In the genomic region with DNA sequence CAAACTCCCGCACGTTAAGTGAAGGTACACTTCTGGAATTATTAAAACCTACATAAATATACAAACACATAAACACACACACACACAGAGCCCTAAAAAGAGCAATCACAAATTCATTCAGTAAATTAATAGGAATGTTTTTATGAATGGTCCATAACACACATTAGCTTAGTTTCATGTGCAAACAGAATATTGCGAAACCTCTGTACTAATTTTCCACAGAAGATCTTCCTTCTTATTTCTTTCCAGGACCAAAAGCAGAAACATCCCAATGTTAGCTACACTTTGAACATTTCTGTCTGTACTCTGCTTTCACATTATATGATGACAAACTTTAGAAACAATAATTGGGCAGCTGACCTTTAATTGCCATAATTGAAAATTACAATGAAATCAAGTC, we compare ENCODE assay signal across 21 cellular contexts.
"Had no signal": no experiment of that assay in that cellular context is flagged by ENCODE, and none has a peak within 500 bp of the region (broad histone marks: within the 10 kb centered on the region; RNA-seq: fewer than 3 reads in every experiment).

No MANE protein-coding gene starts in this region.

- H3K9me3 Mint-ChIP-seq: activated naive CD8-positive, alpha-beta T cell treated with anti-CD3 and anti-CD28 coated beads, Interleukin-2, amount 10 ng/mL, durations not matched to agents 7 days and 5 days; T-helper 1 cell treated with Interleukin-12 subunit alpha and Interleukin-12 subunit beta and Interleukin-4 antibody, amounts not matched to agents 30 μg/mL and 1 μg/mL, for 36 hours; WTC11 had no signal

- H3K27ac ChIP-seq: adrenal gland, breast epithelium, KMS-11, PC-9 had no signal

- H3K4me3 Mint-ChIP-seq: activated CD8-positive, alpha-beta T cell treated with anti-CD3 and anti-CD28 coated beads, Interleukin-2, amount 10 ng/mL, durations not matched to agents 7 days and 5 days; activated naive CD8-positive, alpha-beta T cell treated with anti-CD3 and anti-CD28 coated beads, Interleukin-2, amount 10 ng/mL, durations not matched to agents 7 days and 5 days; T-helper 1 cell treated with Interleukin-12 subunit alpha and Interleukin-12 subunit beta and Interleukin-4 antibody, amounts not matched to agents 30 μg/mL and 1 μg/mL, for 36 hours; WTC11 had no signal

- H3K4me2 ChIP-seq: KMS-11, PC-9 had no signal

- H3K27ac Mint-ChIP-seq: activated CD8-positive, alpha-beta T cell treated with anti-CD3 and anti-CD28 coated beads, Interleukin-2, amount 10 ng/mL, durations not matched to agents 7 days and 5 days; activated naive CD8-positive, alpha-beta T cell treated with anti-CD3 and anti-CD28 coated beads, Interleukin-2, amount 10 ng/mL, durations not matched to agents 7 days and 5 days; T-helper 1 cell treated with Interleukin-12 subunit alpha and Interleukin-12 subunit beta and Interleukin-4 antibody, amounts not matched to agents 30 μg/mL and 1 μg/mL, for 36 hours; WTC11 had no signal

- H3K36me3 ChIP-seq: adrenal gland, breast epithelium had no signal

- ATAC-seq: activated CD8-positive, alpha-beta T cell treated with anti-CD3 and anti-CD28 coated beads, Interleukin-2, amount 10 ng/mL, durations not matched to agents 7 days and 5 days; WTC11 had no signal

- H3K9ac ChIP-seq: KMS-11 had no signal

- H3K27me3 Mint-ChIP-seq: activated naive CD8-positive, alpha-beta T cell treated with anti-CD3 and anti-CD28 coated beads, Interleukin-2, amount 10 ng/mL, durations not matched to agents 7 days and 5 days had no signal

- H3K4me3 ChIP-seq: adrenal gland, breast epithelium, PC-9 had no signal

- H3K9me3 ChIP-seq: adrenal gland, breast epithelium had no signal

- H2AFZ ChIP-seq: PC-9 had no signal

- DNase-seq: activated CD4-positive, alpha-beta T cell treated with anti-CD3 and anti-CD28 coated beads for 48 hours; activated CD4-positive, alpha-beta T cell treated with anti-CD3 and anti-CD28 coated beads, Interleukin-2, amount 50 U/mL, for 4 hours; activated CD4-positive, CD25-positive, alpha-beta regulatory T cell treated with anti-CD3 and anti-CD28 coated beads, Interleukin-2, amount 50 U/mL, for 72 hours; activated CD8-positive, alpha-beta memory T cell treated with anti-CD3 and anti-CD28 coated beads, Interleukin-2, amount 50 U/mL, for 48 hours; activated CD8-positive, alpha-beta T cell treated with anti-CD3 and anti-CD28 coated beads, Interleukin-2, amount 10 ng/mL, durations not matched to agents 7 days and 5 days; activated naive CD4-positive, alpha-beta T cell treated with anti-CD3 and anti-CD28 coated beads, Interleukin-2, amount 50 U/mL, for 16 hours; activated naive CD8-positive, alpha-beta T cell treated with anti-CD3 and anti-CD28 coated beads, Interleukin-2, amount 10 ng/mL, durations not matched to agents 7 days and 5 days; activated T-cell treated with anti-CD3 and anti-CD28 coated beads, Interleukin-2, amount 50 U/mL, for 1 hour; adrenal gland; aorta; NCI-H1105; NCI-H1436; NCI-H1694 treated with DMSO at 0.1 percent for 48 hours; NCI-H2029 treated with DMSO at 0.1 percent for 48 hours; NCI-H446; PC-9; SHP77 treated with DMSO at 0.1 percent for 48 hours had no signal

- H3K4me1 Mint-ChIP-seq: activated naive CD8-positive, alpha-beta T cell treated with anti-CD3 and anti-CD28 coated beads, Interleukin-2, amount 10 ng/mL, durations not matched to agents 7 days and 5 days had no signal

- H3K27me3 ChIP-seq: adrenal gland, breast epithelium had no signal

- H3K4me1 ChIP-seq: adrenal gland, breast epithelium had no signal
